ENCODE assay signal across 29 cellular contexts in the genomic region with DNA sequence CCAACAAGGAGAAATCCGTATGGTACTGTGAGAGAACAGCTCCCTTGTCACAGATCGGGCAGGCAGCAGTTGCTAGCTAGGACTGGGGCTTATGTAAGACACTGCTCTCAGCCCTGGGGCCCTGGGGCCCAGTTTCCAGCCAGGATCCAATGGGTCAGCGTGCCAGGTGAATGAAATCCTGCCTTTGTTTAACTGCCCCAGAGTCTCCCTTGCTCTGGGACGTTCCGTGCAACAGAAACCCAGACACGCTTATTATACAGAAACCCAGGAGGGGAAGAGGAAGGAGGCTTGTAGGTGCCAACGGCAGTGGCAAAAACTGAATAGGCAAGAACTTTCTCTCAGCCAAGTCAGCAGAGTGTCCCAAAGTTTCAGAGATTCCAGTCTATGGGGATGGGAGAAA.
"Had no signal": no experiment of that assay in that cellular context is flagged by ENCODE, and none has a peak within 500 bp of the region (broad histone marks: within the 10 kb centered on the region; RNA-seq: fewer than 3 reads in every experiment).

No MANE protein-coding gene starts in this region.

- H3K36me3 ChIP-seq: ascending aorta, brain microvascular endothelial cell, esophagus squamous epithelium, gastrocnemius medialis, heart right ventricle, lower lobe of right lung, sigmoid colon, thoracic aorta, vagina, WERI-Rb-1 had no signal

- H3K27me3 ChIP-seq: ascending aorta, brain microvascular endothelial cell, esophagus squamous epithelium, gastrocnemius medialis, heart right ventricle, sigmoid colon, vagina had no signal

- H3K4me1 Mint-ChIP-seq: activated CD4-positive, alpha-beta T cell treated with anti-CD3 and anti-CD28 coated beads, Interleukin-2, amount 10 ng/mL, durations not matched to agents 7 days and 5 days; activated CD8-positive, alpha-beta memory T cell treated with anti-CD3 and anti-CD28 coated beads, Interleukin-2, amount 10 ng/mL, durations not matched to agents 7 days and 5 days; activated naive CD8-positive, alpha-beta T cell treated with anti-CD3 and anti-CD28 coated beads, Interleukin-2, amount 50 U/mL, for 24 hours; central memory CD8-positive, alpha-beta T cell; endodermal cell; nephron; stimulated activated naive B cell treated with anti-CD40 and anti-IgM and Interleukin-4, amounts not matched to agents 10 μg/mL and 1 μg/mL and 100 μg/mL, for 72 hours had no signal

- ATAC-seq: activated CD8-positive, alpha-beta memory T cell treated with anti-CD3 and anti-CD28 coated beads, Interleukin-2, amount 10 ng/mL, durations not matched to agents 7 days and 5 days; activated CD8-positive, alpha-beta T cell treated with anti-CD3 and anti-CD28 coated beads for 36 hours; activated naive CD8-positive, alpha-beta T cell treated with anti-CD3 and anti-CD28 coated beads, Interleukin-2, amount 50 U/mL, for 24 hours; gastrocnemius medialis; heart right ventricle; lower lobe of right lung; stimulated activated naive B cell treated with anti-CD40 and anti-IgM and Interleukin-4, amounts not matched to agents 10 μg/mL and 1 μg/mL and 100 μg/mL, for 72 hours had no signal

- H3K27ac ChIP-seq: ascending aorta, brain microvascular endothelial cell, coronary artery, esophagus squamous epithelium, gastrocnemius medialis, heart right ventricle, lower lobe of right lung, parathyroid adenoma, sigmoid colon, thoracic aorta, vagina, WERI-Rb-1 had no signal

- H3K4me3 Mint-ChIP-seq: activated CD4-positive, alpha-beta T cell treated with anti-CD3 and anti-CD28 coated beads, Interleukin-2, amount 10 ng/mL, durations not matched to agents 7 days and 5 days; activated CD8-positive, alpha-beta memory T cell treated with anti-CD3 and anti-CD28 coated beads, Interleukin-2, amount 10 ng/mL, durations not matched to agents 7 days and 5 days; activated CD8-positive, alpha-beta T cell treated with anti-CD3 and anti-CD28 coated beads for 36 hours; activated naive CD8-positive, alpha-beta T cell treated with anti-CD3 and anti-CD28 coated beads, Interleukin-2, amount 50 U/mL, for 24 hours; activated T-helper 1 cell treated with anti-CD3 and anti-CD28 coated beads, Interleukin-12 subunit alpha, Interleukin-12 subunit beta, Interleukin-2, Interleukin-4 antibody, amounts not matched to agents 30 ng/mL and 10 ng/mL and 1 ng/mL, durations not matched to agents 14 hours and 24 hours and 36 hours; central memory CD8-positive, alpha-beta T cell; endodermal cell; nephron; stimulated activated naive B cell treated with anti-CD40 and anti-IgM and Interleukin-4, amounts not matched to agents 10 μg/mL and 1 μg/mL and 100 μg/mL, for 72 hours; T-helper 2 cell treated with Interferon-gamma antibody and Interleukin-4, amounts not matched to agents 5 μg/mL and 100 μg/mL, for 36 hours; type B pancreatic cell had no signal

- H3K9me3 Mint-ChIP-seq: activated CD8-positive, alpha-beta T cell treated with anti-CD3 and anti-CD28 coated beads for 36 hours; endodermal cell; type B pancreatic cell had no signal

- H3K9ac ChIP-seq: parathyroid adenoma had no signal

- DNase-seq: activated CD4-positive, alpha-beta T cell treated with anti-CD3 and anti-CD28 coated beads, Interleukin-2, amount 10 ng/mL, durations not matched to agents 7 days and 5 days; activated CD4-positive, CD25-positive, alpha-beta regulatory T cell treated with anti-CD3 and anti-CD28 coated beads, Interleukin-2, amount 50 U/mL, for 72 hours; activated CD8-positive, alpha-beta memory T cell treated with anti-CD3 and anti-CD28 coated beads, Interleukin-2, amount 10 ng/mL, durations not matched to agents 7 days and 5 days; activated CD8-positive, alpha-beta T cell treated with anti-CD3 and anti-CD28 coated beads for 36 hours; activated gamma-delta T cell; activated naive CD4-positive, alpha-beta T cell treated with anti-CD3 and anti-CD28 coated beads, Interleukin-2, amount 50 U/mL, for 16 hours; activated naive CD8-positive, alpha-beta T cell treated with anti-CD3 and anti-CD28 coated beads, Interleukin-2, amount 50 U/mL, for 24 hours; activated T-cell treated with anti-CD3 and anti-CD28 coated beads for 4 hours; brain microvascular endothelial cell; endodermal cell; esophagus squamous epithelium; gastrocnemius medialis; heart right ventricle; lower lobe of right lung; sigmoid colon; stimulated activated CD4-positive, alpha-beta T cell treated with anti-CD3 and anti-CD28 coated beads, Interleukin-2, amount 100 ng/mL, for 48 hours; stimulated activated CD8-positive, alpha-beta memory T cell treated with anti-CD3 and anti-CD28 coated beads, Interleukin-4, amount 100 ng/mL, for 48 hours; stimulated activated naive B cell treated with anti-CD40 and anti-IgM and Interleukin-4, amounts not matched to agents 10 μg/mL and 1 μg/mL and 100 μg/mL, for 72 hours; WERI-Rb-1 had no signal

- H3K27ac Mint-ChIP-seq: activated CD4-positive, alpha-beta T cell treated with anti-CD3 and anti-CD28 coated beads, Interleukin-2, amount 10 ng/mL, durations not matched to agents 7 days and 5 days; activated CD8-positive, alpha-beta memory T cell treated with anti-CD3 and anti-CD28 coated beads, Interleukin-2, amount 10 ng/mL, durations not matched to agents 7 days and 5 days; activated CD8-positive, alpha-beta T cell treated with anti-CD3 and anti-CD28 coated beads for 36 hours; activated naive CD8-positive, alpha-beta T cell treated with anti-CD3 and anti-CD28 coated beads, Interleukin-2, amount 50 U/mL, for 24 hours; activated T-helper 1 cell treated with anti-CD3 and anti-CD28 coated beads, Interleukin-12 subunit alpha, Interleukin-12 subunit beta, Interleukin-2, Interleukin-4 antibody, amounts not matched to agents 30 ng/mL and 10 ng/mL and 1 ng/mL, durations not matched to agents 14 hours and 24 hours and 36 hours; endodermal cell; nephron; stimulated activated naive B cell treated with anti-CD40 and anti-IgM and Interleukin-4, amounts not matched to agents 10 μg/mL and 1 μg/mL and 100 μg/mL, for 72 hours; T-helper 2 cell treated with Interferon-gamma antibody and Interleukin-4, amounts not matched to agents 5 μg/mL and 100 μg/mL, for 36 hours; type B pancreatic cell had no signal

- H3K4me3 ChIP-seq: ascending aorta, coronary artery, esophagus squamous epithelium, gastrocnemius medialis, heart right ventricle, lower lobe of right lung, sigmoid colon, thoracic aorta, vagina had no signal

- H3K9me3 ChIP-seq: ascending aorta, esophagus squamous epithelium, gastrocnemius medialis, lower lobe of right lung, thoracic aorta, vagina had no signal

- H3K27me3 Mint-ChIP-seq: activated CD4-positive, alpha-beta T cell treated with anti-CD3 and anti-CD28 coated beads, Interleukin-2, amount 10 ng/mL, durations not matched to agents 7 days and 5 days; activated CD8-positive, alpha-beta memory T cell treated with anti-CD3 and anti-CD28 coated beads, Interleukin-2, amount 10 ng/mL, durations not matched to agents 7 days and 5 days; activated CD8-positive, alpha-beta T cell treated with anti-CD3 and anti-CD28 coated beads for 36 hours; activated naive CD8-positive, alpha-beta T cell treated with anti-CD3 and anti-CD28 coated beads, Interleukin-2, amount 50 U/mL, for 24 hours; central memory CD8-positive, alpha-beta T cell; stimulated activated naive B cell treated with anti-CD40 and anti-IgM and Interleukin-4, amounts not matched to agents 10 μg/mL and 1 μg/mL and 100 μg/mL, for 72 hours; type B pancreatic cell had no signal

- H3K36me3 Mint-ChIP-seq: activated CD8-positive, alpha-beta memory T cell treated with anti-CD3 and anti-CD28 coated beads, Interleukin-2, amount 10 ng/mL, durations not matched to agents 7 days and 5 days; stimulated activated naive B cell treated with anti-CD40 and anti-IgM and Interleukin-4, amounts not matched to agents 10 μg/mL and 1 μg/mL and 100 μg/mL, for 72 hours; type B pancreatic cell had no signal

- H3K4me1 ChIP-seq: ascending aorta, esophagus squamous epithelium, gastrocnemius medialis, heart right ventricle, lower lobe of right lung, parathyroid adenoma, sigmoid colon, vagina had no signal
